13 cellular contexts compared by ENCODE assay signal in the genomic region with DNA sequence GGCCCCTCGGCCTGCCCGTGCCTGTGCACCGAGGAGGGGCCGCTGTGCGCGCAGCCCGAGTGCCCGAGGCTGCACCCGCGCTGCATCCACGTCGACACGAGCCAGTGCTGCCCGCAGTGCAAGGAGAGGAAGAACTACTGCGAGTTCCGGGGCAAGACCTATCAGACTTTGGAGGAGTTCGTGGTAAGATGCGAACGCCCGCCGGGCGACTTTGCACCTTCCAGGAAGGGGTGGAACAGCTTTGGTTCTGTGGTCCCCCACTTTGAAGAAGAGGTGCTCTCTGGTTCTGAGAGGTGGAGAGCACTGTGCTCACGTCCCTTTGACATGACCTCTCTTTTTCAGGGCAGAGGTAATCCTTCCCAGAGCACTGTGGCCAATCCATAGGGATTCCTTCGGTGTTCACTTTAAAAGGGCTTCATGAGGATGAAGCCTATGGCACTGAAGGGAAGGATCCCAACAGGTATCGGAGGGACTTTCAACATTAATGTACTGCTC. TPM values are rescaled to one million over a fixed set of nuclear protein-coding genes. Genes with fewer than 3 reads are reported as not detected.
A peak's percentile ranks its signal among the peaks of the same experiment; 100 is the strongest.
DNase-seq lines count a peak whose midpoint lies in the region; ATAC-seq and TF ChIP-seq lines count a peak whose summit lies in the region.
"Had no signal": no experiment of that assay in that cellular context is flagged by ENCODE, and none has a peak within 500 bp of the region (broad histone marks: within the 10 kb centered on the region; RNA-seq: fewer than 3 reads in every experiment).

No MANE protein-coding gene starts in this region.

- peak overlapping the region; percentile 62 for H3K4me3 ChIP-seq in iPS-18c (ENCODE audit: insufficient read depth, low read depth, low read length)
- peak overlapping the region; percentile 1 to 49 (median 26) for H3K4me3 ChIP-seq in skin epidermis

- ATAC-seq in GM19351 (IDR thresholded peaks at IDR 0.05; ENCODE audit: unreplicated experiment) (peak; percentile 2), GM19452 (IDR thresholded peaks at IDR 0.05; ENCODE audit: unreplicated experiment) (no peak)
- ATAC-seq in activated CD4-positive, CD25-positive, alpha-beta regulatory T cell treated with anti-CD3 and anti-CD28 coated beads, Interleukin-2, amount 50 U/mL, for 24 hours = no peak

- DNase-seq in NCI-H1417 treated with DMSO at 0.1 percent for 48 hours (lab: John Stamatoyannopoulos, UW) = no peak
- no peak for DNase-seq in occipital lobe (lab: John Stamatoyannopoulos, UW)
- DNase-seq: activated B cell treated with CpG ODN at 0.5 μM for 24 hours, erythroblast, NCI-H146 had no signal

- no peaks in the 10 kb centered on the region for H3K36me3 Mint-ChIP-seq in brain

- H3K4me3 Mint-ChIP-seq in brain = peak overlapping the region; percentile 51 to 85 (median 65)
- H3K4me3 Mint-ChIP-seq: activated B cell treated with CpG ODN at 0.5 μM for 24 hours had no signal

- no peaks in the 10 kb centered on the region for H3K9me3 ChIP-seq in iPS-18c (ENCODE audit: control insufficient read depth, insufficient read depth, low read length)
- H3K9me3 ChIP-seq: neutrophil had no signal

- H3K27ac Mint-ChIP-seq in brain = peak overlapping the region in 1 of 5 experiments; percentile 40
- H3K27ac Mint-ChIP-seq: activated B cell treated with CpG ODN at 0.5 μM for 24 hours had no signal

- H3K27me3 Mint-ChIP-seq in brain = peaks cover 76% of the 10 kb centered on the region

- H3K27ac ChIP-seq in skin epidermis = no peak overlapping the region
- H3K27ac ChIP-seq: C4-2B, neutrophil had no signal

- peaks cover 9% of the 10 kb centered on the region for H3K4me1 Mint-ChIP-seq in brain

- H3K9me3 Mint-ChIP-seq in brain = peaks cover 0 to 11% (median 3%) of the 10 kb centered on the region in 5 experiments
- H3K9me3 Mint-ChIP-seq: activated B cell treated with CpG ODN at 0.5 μM for 24 hours had no signal

- TF ChIP-seq CTCF in brain (conservative IDR thresholded peaks at IDR 0.05) = no peak

RNA-seq across cellular contexts. Expression of gene VWC2, which starts 2.6 kb away (rescaled TPM):
- polyA plus RNA-seq in brain (ENCODE audit: insufficient read depth, low read depth, low replicate concordance) = 0.15 TPM
- 2.8 TPM for total RNA-seq in occipital lobe
- total RNA-seq: activated B cell treated with CpG ODN at 0.5 μM for 24 hours had no signal
